ENCODE assay signal across 10 cellular contexts in genomic region chr1:242784074-242784473, GRCh38.
DNase-seq lines count a peak whose midpoint lies in the region; ATAC-seq lines count a peak whose summit lies in the region.
"Had no signal": no experiment of that assay in that cellular context is flagged by ENCODE, and none has a peak within 500 bp of the region (broad histone marks: within the 10 kb centered on the region; RNA-seq: fewer than 3 reads in every experiment).

No MANE protein-coding gene starts in this region.

- H4K12ac ChIP-seq in trophoblast cell (ENCODE audit: low read depth, low read length), result no peak overlapping the region

- no peaks in the 10 kb centered on the region for H3K27me3 ChIP-seq in trophoblast cell (ENCODE audit: insufficient read depth, low read length)

- H3K23ac ChIP-seq in trophoblast cell (ENCODE audit: low read length), result no peak overlapping the region

- in situ Hi-C loops in KBM-7 (cut with MboI; ENCODE audit: low pct_unique_long_range_greater_than_20kb, low sequenced_read_pairs), result no loop called here

- no peak overlapping the region for H2AFZ ChIP-seq in trophoblast cell (ENCODE audit: insufficient read depth, low read length, poor library complexity)

- H3K79me1 ChIP-seq in trophoblast cell (ENCODE audit: low read length), result peaks cover 11% of the 10 kb centered on the region

- H3K14ac ChIP-seq in trophoblast cell (ENCODE audit: low read length), result no peak overlapping the region

- no peaks in the 10 kb centered on the region for H3K79me2 ChIP-seq in trophoblast cell (ENCODE audit: control insufficient read depth, insufficient read depth, low read length, poor library complexity)

- peak overlapping the region; percentile 57 for H2AK5ac ChIP-seq in trophoblast cell (ENCODE audit: low read length)

- WGBS in trophoblast cell (ENCODE audit: extremely low coverage, insufficient coverage, insufficient read length), result no CpG with 5 or more reads among the region's 5 CpGs

- H3K18ac ChIP-seq in trophoblast cell (ENCODE audit: low read length), result no peak overlapping the region

- ATAC-seq in HG02885 (IDR thresholded peaks at IDR 0.05; ENCODE audit: poor library complexity, unreplicated experiment), result peak; percentile 59
- ATAC-seq: HepG2 had no signal

- no peak overlapping the region for H2BK5ac ChIP-seq in trophoblast cell (ENCODE audit: low read depth, low read length, poor library complexity)

- no peak overlapping the region for H3K27ac ChIP-seq in trophoblast cell (ENCODE audit: low read depth, low read length)

- H3K36me3 ChIP-seq in trophoblast cell (ENCODE audit: control insufficient read depth in 1 of 2, insufficient read depth in 2 of 2, low read length in 2 of 2), result no peaks in the 10 kb centered on the region

- H4K91ac ChIP-seq in trophoblast cell (ENCODE audit: low read depth, low read length), result no peak overlapping the region

- peak overlapping the region; percentile 63 for H2BK12ac ChIP-seq in trophoblast cell (ENCODE audit: low read length)

- H3K9ac ChIP-seq in trophoblast cell (ENCODE audit: low read length), result no peak overlapping the region

- DNase-seq in NCI-H1105 (lab: John Stamatoyannopoulos, UW) (peak; percentile 5), NCI-H1105 treated with DMSO at 0.1 percent for 48 hours (lab: John Stamatoyannopoulos, UW) (no peak), NCI-H146 treated with DMSO at 0.1 percent for 48 hours (lab: John Stamatoyannopoulos, UW; ENCODE audit: unreplicated experiment) (peak; percentile 93), trophoblast cell (no peak), NCI-H524 treated with DMSO at 0.1 percent for 48 hours (lab: John Stamatoyannopoulos, UW) (no peak), NCI-H446 (lab: John Stamatoyannopoulos, UW) (no peak), KBM-7 (no peak)
- DNase-seq: 8988T had no signal

- no peak overlapping the region for H4K8ac ChIP-seq in trophoblast cell (ENCODE audit: low read depth, low read length)

- H3K4ac ChIP-seq in trophoblast cell (ENCODE audit: low read depth, low read length), result no peak overlapping the region

- no peak overlapping the region for H3K4me2 ChIP-seq in trophoblast cell (ENCODE audit: low read length)

- no peak overlapping the region for H2BK120ac ChIP-seq in trophoblast cell (ENCODE audit: insufficient read depth, low read length, poor library complexity)

- H3K4me3 ChIP-seq in trophoblast cell (ENCODE audit: low read depth, low read length), result no peak overlapping the region

- peaks cover 9 to 11% of the 10 kb centered on the region in 2 experiments for H3K4me1 ChIP-seq in trophoblast cell (ENCODE audit: control insufficient read depth in 1 of 2, insufficient read depth in 2 of 2, low read length in 2 of 2)

- no peaks in the 10 kb centered on the region for H3K9me3 ChIP-seq in trophoblast cell (ENCODE audit: insufficient read depth, low read depth, low read length)

Comparison
In these comparisons a context has a peak if more than half of its experiments do, and no peak if none do; other contexts are left out.
1. DNase-seq: peak in NCI-H1105 (single experiment) and NCI-H146 treated with DMSO at 0.1 percent for 48 hours (single experiment); none in NCI-H1105 treated with DMSO at 0.1 percent for 48 hours (single experiment), trophoblast cell (0 of 2), NCI-H524 treated with DMSO at 0.1 percent for 48 hours (single experiment), NCI-H446 (0 of 2) and KBM-7 (single experiment).